Comparison of ENCODE assay signal across 8 cellular contexts in the genomic region with DNA sequence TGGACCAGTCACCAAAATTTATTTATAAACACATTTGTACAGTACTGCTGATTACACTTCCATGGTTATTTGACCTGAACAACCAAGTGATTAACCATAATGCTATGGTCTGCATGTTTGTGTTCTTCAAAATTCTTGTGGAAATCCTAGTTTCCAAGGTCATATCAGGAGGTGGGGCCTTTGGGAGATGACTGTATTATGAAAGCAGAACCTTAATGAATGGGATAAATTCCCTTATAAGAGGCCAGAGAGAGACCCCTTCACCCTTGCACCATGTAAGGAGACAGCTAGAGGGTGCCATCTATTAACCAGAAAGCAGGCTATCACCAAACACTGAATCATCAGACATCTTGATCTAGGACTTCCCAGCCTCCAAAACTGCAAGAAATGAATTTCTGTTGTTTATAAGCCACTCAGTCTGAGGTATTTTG. TPM values are rescaled to one million over a fixed set of nuclear protein-coding genes. Genes with fewer than 3 reads are reported as not detected.
DNase-seq lines count a peak whose midpoint lies in the region; ATAC-seq, FAIRE-seq and TF ChIP-seq lines count a peak whose summit lies in the region.

No MANE protein-coding gene starts in this region.

- no peak overlapping the region for H3K4me3 ChIP-seq in KMS-11 (IDR thresholded peaks at IDR 0.05; ENCODE audit: insufficient read depth, low read depth, low read length)
- H3K4me3 ChIP-seq in prostate gland, result no peak overlapping the region

- peak overlapping the region; percentile 97 for H3K4me2 ChIP-seq in KMS-11

- intact Hi-C loops in activated CD4-positive, alpha-beta T cell treated with anti-CD3 and anti-CD28 coated beads, Interleukin-2, amount 10 ng/mL, durations not matched to agents 24 days and 14 days (cut with micrococcal nuclease), result loop anchor here (5.0 to 10.0 kb wide), 2 partner anchors 84 to 112 kb away; no protein-coding TSS in a partner anchor
- intact Hi-C loops in activated B cell treated with CpG ODN at 0.5 μM for 24 hours (cut with micrococcal nuclease), result loop anchor here (1.0 to 10.0 kb wide), 7 partner anchors 32 to 642 kb away; partner anchors contain the start of genes HMG20A and PEAK1
- intact Hi-C loops in prostate gland (cut with DNase I), result no loop called here

- no peaks in the 10 kb centered on the region for H3K9me3 Mint-ChIP-seq in activated CD4-positive, alpha-beta T cell treated with anti-CD3 and anti-CD28 coated beads, Interleukin-2, amount 10 ng/mL, durations not matched to agents 24 days and 14 days
- no peaks in the 10 kb centered on the region for H3K9me3 Mint-ChIP-seq in activated B cell treated with CpG ODN at 0.5 μM for 24 hours

- CTCF ChIA-PET in activated B cell treated with CpG ODN at 0.5 μM for 24 hours (lab: Charles Lee), result interaction anchor here (0.8 to 3.3 kb wide), 6 partner anchors 114 to 215 kb away, joined by 3 to 29 read pairs (median 6); no protein-coding TSS in a partner anchor

- FAIRE-seq in GM12891 (lab: Jason Lieb, UNC), result no peak

- ATAC-seq in activated B cell treated with CpG ODN at 0.5 μM for 24 hours (ENCODE audit: low read depth), result peak; percentile 20
- ATAC-seq in HG03571 (IDR thresholded peaks at IDR 0.05; ENCODE audit: unreplicated experiment), result no peak

- H3K27ac ChIP-seq in KMS-11 (no peak overlapping the region), prostate gland (no peak overlapping the region)

- H3K4me1 Mint-ChIP-seq in activated CD4-positive, alpha-beta T cell treated with anti-CD3 and anti-CD28 coated beads, Interleukin-2, amount 10 ng/mL, durations not matched to agents 24 days and 14 days, result peaks cover 30% of the 10 kb centered on the region
- peaks cover 38% of the 10 kb centered on the region for H3K4me1 Mint-ChIP-seq in activated B cell treated with CpG ODN at 0.5 μM for 24 hours

- DNase-seq in activated CD4-positive, alpha-beta T cell treated with anti-CD3 and anti-CD28 coated beads, Interleukin-2, amount 10 ng/mL, durations not matched to agents 24 days and 14 days, result peak; percentile 65
- DNase-seq in activated CD4-positive, alpha-beta T cell treated with anti-CD3 and anti-CD28 coated beads, Interleukin-2, amount 50 U/mL, for 48 hours, result no peak
- DNase-seq in activated B cell treated with CpG ODN at 0.5 μM for 24 hours (no peak), iPS-NIHi7 (ENCODE audit: extremely low spot score) (peak; percentile 16), GM12891 (ENCODE audit: insufficient read length, low spot score) (no peak), prostate gland (ENCODE audit: low spot score) (no peak)

- no peak for TF ChIP-seq POLR2A in GM12891 (IDR thresholded peaks at IDR 0.05; ENCODE audit: low read depth, low read length)
- TF ChIP-seq POLR2A in prostate gland (IDR thresholded peaks at IDR 0.05), result no peak

- no peak overlapping the region for H3K9ac ChIP-seq in KMS-11

- TF ChIP-seq CTCF in KMS-11 (conservative IDR thresholded peaks at IDR 0.05; ENCODE audit: low read depth, low read length), result peak; percentile 32; the same call in 1 of the 2 replicates
- TF ChIP-seq CTCF in activated B cell treated with CpG ODN at 0.5 μM for 24 hours (IDR thresholded peaks at IDR 0.05), result no peak
- TF ChIP-seq CTCF in prostate gland (IDR thresholded peaks at IDR 0.05), result peak in 2 of 4 experiments; percentile 17

- peaks cover 7% of the 10 kb centered on the region; the same call in 1 of the 2 replicates for H3K79me2 ChIP-seq in KMS-11 (ENCODE audit: insufficient read depth, low read depth)

- H3K4me1 ChIP-seq in KMS-11 (ENCODE audit: low read depth, poor library complexity, severe bottlenecking) (peaks cover 30% of the 10 kb centered on the region), prostate gland (replicated peaks) (no peaks in the 10 kb centered on the region)

- H3K36me3 Mint-ChIP-seq in activated CD4-positive, alpha-beta T cell treated with anti-CD3 and anti-CD28 coated beads, Interleukin-2, amount 10 ng/mL, durations not matched to agents 24 days and 14 days (ENCODE audit: low read depth), result peaks cover 7% of the 10 kb centered on the region
- peaks cover 6% of the 10 kb centered on the region for H3K36me3 Mint-ChIP-seq in activated B cell treated with CpG ODN at 0.5 μM for 24 hours (ENCODE audit: low read depth)

- H2AFZ ChIP-seq in KMS-11 (ENCODE audit: low read depth), result no peak overlapping the region

- peak overlapping the region; percentile 30 for H3K27ac Mint-ChIP-seq in activated CD4-positive, alpha-beta T cell treated with anti-CD3 and anti-CD28 coated beads, Interleukin-2, amount 10 ng/mL, durations not matched to agents 24 days and 14 days
- H3K27ac Mint-ChIP-seq in activated B cell treated with CpG ODN at 0.5 μM for 24 hours, result peak overlapping the region; percentile 87

- no peaks in the 10 kb centered on the region for H3K9me3 ChIP-seq in prostate gland

- H3K27me3 Mint-ChIP-seq in activated CD4-positive, alpha-beta T cell treated with anti-CD3 and anti-CD28 coated beads, Interleukin-2, amount 10 ng/mL, durations not matched to agents 24 days and 14 days, result peaks cover 4% of the 10 kb centered on the region
- H3K27me3 Mint-ChIP-seq in activated B cell treated with CpG ODN at 0.5 μM for 24 hours, result no peaks in the 10 kb centered on the region

- POLR2A ChIA-PET in activated B cell treated with CpG ODN at 0.5 μM for 24 hours (lab: Charles Lee), result interaction anchor here (1.0 to 2.9 kb wide), 2 partner anchors 28 to 36 kb away, joined by 4 to 27 read pairs; partner anchors contain the start of gene RCN2

- H3K4me3 Mint-ChIP-seq in activated CD4-positive, alpha-beta T cell treated with anti-CD3 and anti-CD28 coated beads, Interleukin-2, amount 10 ng/mL, durations not matched to agents 24 days and 14 days, result peak overlapping the region; percentile 92
- peak overlapping the region; percentile 94 for H3K4me3 Mint-ChIP-seq in activated B cell treated with CpG ODN at 0.5 μM for 24 hours

- H3K27me3 ChIP-seq in KMS-11 (ENCODE audit: insufficient read depth, low read depth), result no peaks in the 10 kb centered on the region
- no peaks in the 10 kb centered on the region for H3K27me3 ChIP-seq in prostate gland (replicated peaks; ENCODE audit: insufficient read depth)

- no peaks in the 10 kb centered on the region for H4K20me1 ChIP-seq in KMS-11 (ENCODE audit: insufficient read depth)

- H3K36me3 ChIP-seq in KMS-11 (ENCODE audit: insufficient read depth) (no peaks in the 10 kb centered on the region), prostate gland (no peaks in the 10 kb centered on the region)

TF ChIP-seq in GM12891, 5 proteins besides CTCF, POLR2A, EP300 and RAD21:
- TF ChIP-seq TAF1 (IDR thresholded peaks at IDR 0.05; ENCODE audit: low read depth, low read length) (no peak), PAX5 (IDR thresholded peaks at IDR 0.05; ENCODE audit: insufficient read depth, low read length, severe bottlenecking) (no peak), POU2F2 (IDR thresholded peaks at IDR 0.05; ENCODE audit: low read depth, low read length) (no peak), SPI1 (IDR thresholded peaks at IDR 0.05; ENCODE audit: low read depth, low read length) (no peak), POLR2AphosphoS5 (IDR thresholded peaks at IDR 0.05; ENCODE audit: low read depth, low read length) (no peak)

RNA-seq across cellular contexts. Expression of gene SCAPER, which starts 1.9 kb away (rescaled TPM):
- total RNA-seq in activated CD4-positive, alpha-beta T cell treated with anti-CD3 and anti-CD28 coated beads, Interleukin-2, amount 10 ng/mL, durations not matched to agents 24 days and 14 days, result 24.3 and 31.0 TPM in 2 replicates
- total RNA-seq in activated B cell treated with CpG ODN at 0.5 μM for 24 hours (28.9 and 38.8 TPM in 2 replicates), prostate gland (10 to 100 TPM; 19.1 to 38.9 TPM)
- polyA plus RNA-seq in GM12891 (2012; ENCODE audit: low read depth, missing spikeins), result 4.2 TPM

RNA-seq across cellular contexts. Expression of gene RCN2, which starts 28.3 kb away (rescaled TPM):
- total RNA-seq in activated CD4-positive, alpha-beta T cell treated with anti-CD3 and anti-CD28 coated beads, Interleukin-2, amount 10 ng/mL, durations not matched to agents 24 days and 14 days, result 35.1 and 40.5 TPM in 2 replicates
- total RNA-seq in activated B cell treated with CpG ODN at 0.5 μM for 24 hours (23.8 and 25.0 TPM in 2 replicates), prostate gland (10 to 100 TPM; 31.4 to 49.5 TPM)
- 6.1 TPM for polyA plus RNA-seq in GM12891 (2012; ENCODE audit: low read depth, missing spikeins)

Comparison
In these comparisons a context has a peak if more than half of its experiments do, and no peak if none do; other contexts are left out.
1. DNase-seq: peak in activated CD4-positive, alpha-beta T cell treated with anti-CD3 and anti-CD28 coated beads, Interleukin-2, amount 10 ng/mL, durations not matched to agents 24 days and 14 days (single experiment) and iPS-NIHi7 (single experiment); none in activated CD4-positive, alpha-beta T cell treated with anti-CD3 and anti-CD28 coated beads, Interleukin-2, amount 50 U/mL, for 48 hours (0 of 2), activated B cell treated with CpG ODN at 0.5 μM for 24 hours (single experiment), GM12891 (single experiment) and prostate gland (single experiment).